13 cellular contexts compared by ENCODE assay signal in genomic region chr2:55228224-55228563, GRCh38. TPM values are rescaled to one million over a fixed set of nuclear protein-coding genes. Genes with fewer than 3 reads are reported as not detected.
DNase-seq lines count a peak whose midpoint lies in the region; ATAC-seq, FAIRE-seq and TF ChIP-seq lines count a peak whose summit lies in the region.
"Had no signal": no experiment of that assay in that cellular context is flagged by ENCODE, and none has a peak within 500 bp of the region (broad histone marks: within the 10 kb centered on the region; RNA-seq: fewer than 3 reads in every experiment).

No MANE protein-coding gene starts in this region.

- peaks cover 10% of the 10 kb centered on the region; the same call in 1 of the 3 replicates for H3K4me1 ChIP-seq in A549
- peaks cover 31% of the 10 kb centered on the region for H3K4me1 ChIP-seq in CD4-positive, alpha-beta memory T cell (ENCODE audit: insufficient read depth, low read length)

- no peak for TF ChIP-seq POLR2A in A549 (IDR thresholded peaks at IDR 0.05; ENCODE audit: low read length)

- no peaks in the 10 kb centered on the region for H3K36me3 ChIP-seq in CD4-positive, alpha-beta memory T cell (ENCODE audit: insufficient read depth, low read length)

- peaks cover 3 to 13% of the 10 kb centered on the region in 2 donors for H3K36me3 Mint-ChIP-seq in CD4-positive, alpha-beta memory T cell
- peaks cover 37% of the 10 kb centered on the region for H3K36me3 Mint-ChIP-seq in activated CD8-positive, alpha-beta T cell treated with anti-CD3 and anti-CD28 coated beads for 36 hours (ENCODE audit: low read depth)
- H3K36me3 Mint-ChIP-seq in memory B cell = peaks cover 2% of the 10 kb centered on the region

- no peaks in the 10 kb centered on the region for H3K9me3 ChIP-seq in A549
- H3K9me3 ChIP-seq in CD4-positive, alpha-beta memory T cell (ENCODE audit: control insufficient read depth in 1 of 2, low read length in 2 of 2) = no peaks in the 10 kb centered on the region
- H3K9me3 ChIP-seq: mucosa of descending colon had no signal

- no peak for FAIRE-seq in A549 (lab: Jason Lieb, UNC)

- DNase-seq in A549 (ENCODE audit: low read depth in 1 of 2, low spot score in 1 of 2) (no peak), memory B cell (ENCODE audit: low spot score in 2 of 2) (no peak), NCI-H1105 (lab: John Stamatoyannopoulos, UW) (no peak), iPS-NIHi11 (ENCODE audit: low spot score) (no peak)
- DNase-seq in CD4-positive, alpha-beta memory T cell = no peak
- DNase-seq in activated CD8-positive, alpha-beta T cell treated with anti-CD3 and anti-CD28 coated beads for 36 hours = no peak
- DNase-seq in stimulated activated CD4-positive, alpha-beta T cell treated with anti-CD3 and anti-CD28 coated beads, Interleukin-4, amount 100 ng/mL, for 4 hours = no peak
- DNase-seq: activated CD8-positive, alpha-beta memory T cell treated with anti-CD3 and anti-CD28 coated beads, Interleukin-2, amount 50 U/mL, for 4 hours; effector CD4-positive, alpha-beta T cell; mucosa of descending colon; NCI-H1694 treated with DMSO at 0.1 percent for 48 hours had no signal

- no peaks in the 10 kb centered on the region for H3K27me3 Mint-ChIP-seq in CD4-positive, alpha-beta memory T cell
- no peaks in the 10 kb centered on the region for H3K27me3 Mint-ChIP-seq in activated CD8-positive, alpha-beta T cell treated with anti-CD3 and anti-CD28 coated beads for 36 hours
- no peaks in the 10 kb centered on the region for H3K27me3 Mint-ChIP-seq in memory B cell

- POLR2A ChIA-PET in A549 (lab: Yijun Ruan, JAX) = no interaction called here
- POLR2A ChIA-PET in CD4-positive, alpha-beta memory T cell (lab: Charles Lee; ENCODE audit: partially characterized antibody) = no interaction called here
- POLR2A ChIA-PET in activated CD8-positive, alpha-beta T cell treated with anti-CD3 and anti-CD28 coated beads for 36 hours (lab: Charles Lee) = interaction anchor here (0.8 to 2.9 kb wide), 2 partner anchors 42 to 222 kb away, joined by 3 to 7 read pairs; partner anchors contain the start of gene MTIF2

- peak overlapping the region in 6 of 8 donors; percentile 4 to 79 (median 63) for H3K4me3 Mint-ChIP-seq in CD4-positive, alpha-beta memory T cell
- peak overlapping the region; percentile 11 for H3K4me3 Mint-ChIP-seq in activated CD8-positive, alpha-beta T cell treated with anti-CD3 and anti-CD28 coated beads for 36 hours
- H3K4me3 Mint-ChIP-seq in memory B cell = no peak overlapping the region

- no peak overlapping the region for H3K27ac ChIP-seq in A549
- H3K27ac ChIP-seq in CD4-positive, alpha-beta memory T cell (ENCODE audit: low read depth, low read length) = no peak overlapping the region
- H3K27ac ChIP-seq: C4-2B had no signal

- ATAC-seq in A549 (no peak), memory B cell (ENCODE audit: low read depth) (no peak), GM18520 (IDR thresholded peaks at IDR 0.05; ENCODE audit: unreplicated experiment) (no peak)
- ATAC-seq in activated CD8-positive, alpha-beta T cell treated with anti-CD3 and anti-CD28 coated beads for 36 hours = no peak
- ATAC-seq: mucosa of descending colon had no signal

- peak overlapping the region; percentile 5 to 94 (median 89) for H3K27ac Mint-ChIP-seq in CD4-positive, alpha-beta memory T cell
- H3K27ac Mint-ChIP-seq in activated CD8-positive, alpha-beta T cell treated with anti-CD3 and anti-CD28 coated beads for 36 hours = peak overlapping the region; percentile 81
- H3K27ac Mint-ChIP-seq in memory B cell = peak overlapping the region; percentile 49

- no peaks in the 10 kb centered on the region for H3K27me3 ChIP-seq in CD4-positive, alpha-beta memory T cell (ENCODE audit: insufficient read depth, low read length)

- no peaks in the 10 kb centered on the region for H3K9me3 Mint-ChIP-seq in CD4-positive, alpha-beta memory T cell
- H3K9me3 Mint-ChIP-seq in activated CD8-positive, alpha-beta T cell treated with anti-CD3 and anti-CD28 coated beads for 36 hours = no peaks in the 10 kb centered on the region
- no peaks in the 10 kb centered on the region for H3K9me3 Mint-ChIP-seq in memory B cell

- CTCF ChIA-PET in A549 (lab: Yijun Ruan, JAX) = no interaction called here
- CTCF ChIA-PET in CD4-positive, alpha-beta memory T cell (lab: Charles Lee; ENCODE audit: partially characterized antibody) = interaction anchor here (2.0 kb wide), 1 partner anchor 178 kb away, joined by 9 read pairs; the partner anchor contains the start of gene RTN4
- CTCF ChIA-PET in activated CD8-positive, alpha-beta T cell treated with anti-CD3 and anti-CD28 coated beads for 36 hours (lab: Charles Lee) = no interaction called here

- TF ChIP-seq EP300 in A549 (IDR thresholded peaks at IDR 0.05) = no peak

- TF ChIP-seq RAD21 in A549 (conservative IDR thresholded peaks at IDR 0.05 in 1 of 2, IDR thresholded peaks at IDR 0.05 in 1 of 2) = no peak

- no peak for TF ChIP-seq CTCF in A549 (IDR thresholded peaks at IDR 0.05)
- no peak for TF ChIP-seq CTCF in activated CD8-positive, alpha-beta T cell treated with anti-CD3 and anti-CD28 coated beads for 36 hours (IDR thresholded peaks at IDR 0.05)

- H3K4me1 Mint-ChIP-seq in CD4-positive, alpha-beta memory T cell = peaks cover 34 to 59% (median 45%) of the 10 kb centered on the region in 4 donors
- peaks cover 29% of the 10 kb centered on the region for H3K4me1 Mint-ChIP-seq in activated CD8-positive, alpha-beta T cell treated with anti-CD3 and anti-CD28 coated beads for 36 hours (ENCODE audit: low read depth)
- H3K4me1 Mint-ChIP-seq in memory B cell = peaks cover 30% of the 10 kb centered on the region

- H3K4me2 ChIP-seq in A549 = no peak overlapping the region

- intact Hi-C loops in CD4-positive, alpha-beta memory T cell (cut with micrococcal nuclease) = no loop called here
- intact Hi-C loops in activated CD8-positive, alpha-beta T cell treated with anti-CD3 and anti-CD28 coated beads for 36 hours (cut with micrococcal nuclease) = loop anchor here (10.0 kb wide), 2 partner anchors 213 to 653 kb away; no protein-coding TSS in a partner anchor

- no peak overlapping the region for H3K4me3 ChIP-seq in A549
- H3K4me3 ChIP-seq in CD4-positive, alpha-beta memory T cell (ENCODE audit: low read length in 2 of 2) = peak overlapping the region; percentile 0 to 7
- H3K4me3 ChIP-seq: mucosa of descending colon had no signal

TF ChIP-seq in A549, 52 proteins besides CTCF, POLR2A, EP300 and RAD21:
- TF ChIP-seq RNF2 (IDR thresholded peaks at IDR 0.05; ENCODE audit: borderline replicate concordance, low read depth) (no peak), CBX2 (IDR thresholded peaks at IDR 0.05; ENCODE audit: borderline replicate concordance, low read depth) (no peak), MAFK (IDR thresholded peaks at IDR 0.05; ENCODE audit: partially characterized antibody) (peak; percentile 69), RARB (CRISPR knock-in tag; IDR thresholded peaks at IDR 0.05) (no peak), ESRRA (IDR thresholded peaks at IDR 0.05; ENCODE audit: borderline replicate concordance, low read length) (no peak), JUN (IDR thresholded peaks at IDR 0.05) (no peak)

RNA-seq across cellular contexts. Expression of gene CLHC1, which starts 3.9 kb away (rescaled TPM):
- polyA plus RNA-seq in A549 (2011; rRNA removed) (6.5 and 8.5 TPM in 2 replicates), A549 (2017; fragmentation: RNase III; extraction: RNeasy Plus Mini Kit Qiagen cat#74134 plus additional on column Dnase treatment) (3.2 to 5.3 TPM (median 4.0 TPM) in 3 replicates)
- 2.1 and 2.2 TPM in 2 replicates for polyA plus RNA-seq in A549 (2012; cell fraction: cytosol; rRNA removed)
- 5.2 and 6.5 TPM in 2 replicates for polyA plus RNA-seq in A549 (2012; cell fraction: nucleus; rRNA removed)
- 6.4 and 14.0 TPM in 2 replicates for polyA minus RNA-seq in A549 (2011; rRNA and poly(A)+ RNA removed)
- total RNA-seq in CD4-positive, alpha-beta memory T cell = 10 to 100 TPM; 12.4 to 14.2 TPM
- 1 to 10 TPM; 1.0 to 2.6 TPM for polyA plus RNA-seq in CD4-positive, alpha-beta memory T cell
- 1 to 10 TPM; 4.2 to 5.6 TPM for total RNA-seq in activated CD8-positive, alpha-beta T cell treated with anti-CD3 and anti-CD28 coated beads for 36 hours

RNA-seq across cellular contexts. Expression of gene RPS27A, which starts 4.3 kb away (rescaled TPM):
- polyA plus RNA-seq in A549 (2011; rRNA removed) (3,746 and 4,103 TPM in 2 replicates), A549 (2017; fragmentation: RNase III; extraction: RNeasy Plus Mini Kit Qiagen cat#74134 plus additional on column Dnase treatment) (2,882 to 3,129 TPM (median 3,110 TPM) in 3 replicates)
- polyA plus RNA-seq in A549 (2012; cell fraction: cytosol; rRNA removed) = 1,508 and 1,836 TPM in 2 replicates
- 339 and 541 TPM in 2 replicates for polyA plus RNA-seq in A549 (2012; cell fraction: nucleus; rRNA removed)
- 284 and 319 TPM in 2 replicates for polyA minus RNA-seq in A549 (2011; rRNA and poly(A)+ RNA removed)
- total RNA-seq in CD4-positive, alpha-beta memory T cell = 1,000 to 10,000 TPM; 2,280 to 2,392 TPM
- 1,000 to 10,000 TPM; 2,677 to 3,667 TPM for polyA plus RNA-seq in CD4-positive, alpha-beta memory T cell
- total RNA-seq in activated CD8-positive, alpha-beta T cell treated with anti-CD3 and anti-CD28 coated beads for 36 hours = 1,000 to 10,000 TPM; 1,457 to 1,492 TPM

RNA-seq across cellular contexts. Expression of gene MTIF2, which starts 40.8 kb away (rescaled TPM):
- polyA plus RNA-seq in A549 (2011; rRNA removed) (55.3 and 91.6 TPM in 2 replicates), A549 (2017; fragmentation: RNase III; extraction: RNeasy Plus Mini Kit Qiagen cat#74134 plus additional on column Dnase treatment) (47.2 to 54.1 TPM (median 48.7 TPM) in 3 replicates)
- 19.6 and 21.6 TPM in 2 replicates for polyA plus RNA-seq in A549 (2012; cell fraction: cytosol; rRNA removed)
- 18.6 and 20.7 TPM in 2 replicates for polyA plus RNA-seq in A549 (2012; cell fraction: nucleus; rRNA removed)
- polyA minus RNA-seq in A549 (2011; rRNA and poly(A)+ RNA removed) = 45.4 TPM in 2 replicates
- 10 to 100 TPM; 33.1 to 38.6 TPM for total RNA-seq in CD4-positive, alpha-beta memory T cell
- 10 to 100 TPM; 11.7 to 17.6 TPM for polyA plus RNA-seq in CD4-positive, alpha-beta memory T cell
- total RNA-seq in activated CD8-positive, alpha-beta T cell treated with anti-CD3 and anti-CD28 coated beads for 36 hours = 10 to 100 TPM; 50.5 to 51.1 TPM
